8 cellular contexts compared by ENCODE assay signal in genomic region chr3:11059090-11059798, GRCh38.
A peak's percentile ranks its signal among the peaks of the same experiment; 100 is the strongest.
DNase-seq lines count a peak whose midpoint lies in the region; ATAC-seq and TF ChIP-seq lines count a peak whose summit lies in the region.

No MANE protein-coding gene starts in this region.

- POLR2A ChIA-PET in HCT116 (lab: Charles Lee), result no interaction called here

- peak; percentile 99 for TF ChIP-seq RAD21 in HCT116 (IDR thresholded peaks at IDR 0.05; ENCODE audit: low read depth)

- no peaks in the 10 kb centered on the region for H4K20me1 ChIP-seq in HCT116 (ENCODE audit: insufficient read depth)

- H3K4me2 ChIP-seq in HCT116 (ENCODE audit: low read length), result no peak overlapping the region

- peak; percentile 86 to 98 (median 91) for TF ChIP-seq CTCF in HCT116 (IDR thresholded peaks at IDR 0.05 in 2 of 3, conservative IDR thresholded peaks at IDR 0.05 in 1 of 3; ENCODE audit: borderline replicate concordance in 1 of 3, insufficient read depth in 1 of 3, low read depth in 2 of 3, low read length in 2 of 3)

- ATAC-seq in HCT116 (peak; percentile 79), right cardiac atrium (peak; percentile 83 to 86), GM18517 (IDR thresholded peaks at IDR 0.05; ENCODE audit: unreplicated experiment) (no peak)

- DNase-seq in COLO829 (ENCODE audit: low spot score), result peak; percentile 36
- DNase-seq in HCT116 (ENCODE audit: low read depth, low spot score), result peak; percentile 48
- peak; percentile 71 for DNase-seq in NT2/D1 (ENCODE audit: low read depth, low spot score)
- DNase-seq in amniotic epithelial cell (ENCODE audit: low read depth), result peak; percentile 52
- DNase-seq in right cardiac atrium, result peak; percentile 49 to 65 (median 61)
- peak; percentile 25 for DNase-seq in skeletal muscle cell (ENCODE audit: low read depth)
- no peak for DNase-seq in stimulated activated naive CD4-positive, alpha-beta T cell treated with Interleukin-2 at 50 U/mL for 16 hours (lab: John Stamatoyannopoulos, UW)

- H3K36me3 ChIP-seq in HCT116 (ENCODE audit: control insufficient read depth in 1 of 2, insufficient read depth in 2 of 2, low read length in 2 of 2) (no peaks in the 10 kb centered on the region), NT2/D1 (ENCODE audit: insufficient read depth, insufficient read length, low read length) (no peaks in the 10 kb centered on the region)

- RAD21 ChIA-PET in HCT116 (lab: Charles Lee; ENCODE audit: low non-redundant PET in 1 of 2, low total read pairs in 2 of 2, uncharacterized antibody in 2 of 2, unreplicated experiment in 2 of 2), result interaction anchor here (0.6 to 2.5 kb wide), 10 partner anchors 37 to 301 kb away, joined by 3 to 11 read pairs (median 5); no protein-coding TSS in a partner anchor

- TF ChIP-seq POLR2A in HCT116 (IDR thresholded peaks at IDR 0.05; ENCODE audit: borderline replicate concordance, extremely low read depth, insufficient read depth, insufficient read length), result no peak

- no peaks in the 10 kb centered on the region for H3K79me2 ChIP-seq in HCT116 (ENCODE audit: insufficient read depth, low read length)

- H3K27me3 ChIP-seq in HCT116 (ENCODE audit: insufficient read depth, low read length) (peaks cover 5% of the 10 kb centered on the region; the same call in 1 of the 2 replicates), NT2/D1 (ENCODE audit: insufficient read depth, insufficient read length) (peaks cover 28% of the 10 kb centered on the region), right cardiac atrium (ENCODE audit: control insufficient read depth, insufficient read depth) (no peaks in the 10 kb centered on the region)

- H3K9me3 ChIP-seq in HCT116 (ENCODE audit: control insufficient read depth in 1 of 2, insufficient read depth in 1 of 2, low read depth in 1 of 2, low read length in 2 of 2), result no peaks in the 10 kb centered on the region
- peaks cover 21% of the 10 kb centered on the region; the same call in 1 of the 2 replicates for H3K9me3 ChIP-seq in NT2/D1 (ENCODE audit: insufficient read depth, low read length)
- no peaks in the 10 kb centered on the region for H3K9me3 ChIP-seq in right cardiac atrium (ENCODE audit: control insufficient read depth, low read length)

- no peaks in the 10 kb centered on the region for H3K9me2 ChIP-seq in HCT116 (ENCODE audit: insufficient read depth)

- BruUV-seq in HCT116 (replicated peaks; lab: Mats Ljungman, UMichigan), result no TSS peak

- intact Hi-C loops in HCT116 (cut with micrococcal nuclease) (loop anchor here (1.0 to 2.0 kb wide), 4 partner anchors 108 to 301 kb away; no protein-coding TSS in a partner anchor), right cardiac atrium (cut with DNase I) (loop anchor here (1.0 to 10.0 kb wide), 5 partner anchors 110 to 304 kb away; no protein-coding TSS in a partner anchor)

- CTCF ChIA-PET in HCT116 (lab: Charles Lee), result interaction anchor here (0.9 to 3.5 kb wide), 24 partner anchors 9 to 303 kb away, joined by 3 to 47 read pairs (median 4); partner anchors contain the start of gene HRH1

- H2AFZ ChIP-seq in HCT116 (ENCODE audit: low read depth, low read length, poor library complexity, severe bottlenecking), result peak overlapping the region; percentile 24

- H3K4me3 ChIP-seq in HCT116 (replicated peaks in 1 of 2; ENCODE audit: low read depth in 1 of 2, low read length in 2 of 2) (no peak overlapping the region), NT2/D1 (ENCODE audit: insufficient read length, low read depth) (no peak overlapping the region), right cardiac atrium (ENCODE audit: low read length) (no peak overlapping the region), skeletal muscle cell (ENCODE audit: low read depth, low read length) (no peak overlapping the region)

- H3K27ac ChIP-seq in HCT116 (ENCODE audit: low read depth, low read length), result no peak overlapping the region
- H3K27ac ChIP-seq in right cardiac atrium (ENCODE audit: low read length), result no peak overlapping the region

- H3K4me1 ChIP-seq in HCT116 (ENCODE audit: control insufficient read depth in 1 of 2, insufficient read depth in 2 of 2, low read length in 2 of 2) (peaks cover 3 to 10% of the 10 kb centered on the region in 2 experiments; a peak in 2 of 4 replicates), NT2/D1 (ENCODE audit: insufficient read depth, insufficient read length) (peaks cover 6% of the 10 kb centered on the region), right cardiac atrium (ENCODE audit: control insufficient read depth, insufficient read depth, low read length) (no peaks in the 10 kb centered on the region)

- H3K9ac ChIP-seq in HCT116 (ENCODE audit: low read length) (no peak overlapping the region), NT2/D1 (ENCODE audit: insufficient read length, low read depth) (no peak overlapping the region)

- 30% methylated on average over 14 of the region's 14 CpGs for WGBS in right cardiac atrium

TF ChIP-seq in HCT116, 20 proteins besides CTCF, POLR2A, EP300 and RAD21:
- TF ChIP-seq ZNF274 (IDR thresholded peaks at IDR 0.05; ENCODE audit: low read depth, low read length), result no peak
- no peak for TF ChIP-seq EZH2phosphoT487 (IDR thresholded peaks at IDR 0.05; ENCODE audit: borderline replicate concordance)
- TF ChIP-seq ELF1 (IDR thresholded peaks at IDR 0.05; ENCODE audit: borderline replicate concordance, low read depth), result no peak
- TF ChIP-seq CBX3 (IDR thresholded peaks at IDR 0.05; ENCODE audit: low read depth), result no peak
- no peak for TF ChIP-seq SRF (IDR thresholded peaks at IDR 0.05; ENCODE audit: low read depth)
- TF ChIP-seq CEBPB (IDR thresholded peaks at IDR 0.05; ENCODE audit: low read depth), result no peak
- TF ChIP-seq ATF3 (IDR thresholded peaks at IDR 0.05), result no peak
- no peak for TF ChIP-seq JUND (IDR thresholded peaks at IDR 0.05)
- TF ChIP-seq ZFX (IDR thresholded peaks at IDR 0.05), result no peak
- no peak for TF ChIP-seq POLR2AphosphoS5 (IDR thresholded peaks at IDR 0.05; ENCODE audit: low read depth, low read length)
